Comparison of ENCODE assay signal across 8 cellular contexts in genomic region chr11:32173435-32173834, GRCh38.
DNase-seq lines count a peak whose midpoint lies in the region; ATAC-seq and TF ChIP-seq lines count a peak whose summit lies in the region.

No MANE protein-coding gene starts in this region.

- DNase-seq in 8988T (peak; percentile 33), OCI-M1 (lab: John Stamatoyannopoulos, UW) (peak; percentile 68), choroid plexus epithelial cell (ENCODE audit: low read depth) (peak; percentile 80), kidney tubule cell (ENCODE audit: low spot score) (peak; percentile 68)
- peak; percentile 14 for DNase-seq in stimulated activated CD4-positive, alpha-beta T cell treated with anti-CD3 and anti-CD28 coated beads, Interleukin-4, amount 100 ng/mL, for 24 hours

- no peak overlapping the region for H3K4me3 ChIP-seq in choroid plexus epithelial cell (ENCODE audit: low read depth, low read length)

- peak; percentile 59 for ATAC-seq in HG03378 (IDR thresholded peaks at IDR 0.05; ENCODE audit: unreplicated experiment)
- ATAC-seq in HG03521 (IDR thresholded peaks at IDR 0.05; ENCODE audit: unreplicated experiment) = no peak

- TF ChIP-seq CTCF in GM12873 (IDR thresholded peaks at IDR 0.05; ENCODE audit: insufficient read depth, low read depth, low read length, missing control alignments) (peak; percentile 69), choroid plexus epithelial cell (conservative IDR thresholded peaks at IDR 0.05; ENCODE audit: low read depth, low read length) (peak; percentile 87)

Comparison
In these comparisons a context has a peak if more than half of its experiments do, and no peak if none do; other contexts are left out.
1. DNase-seq: peak in every context shown above with its lines; median percentile 80 in choroid plexus epithelial cell; 68 in OCI-M1; 68 in kidney tubule cell; 33 in 8988T; 14 in stimulated activated CD4-positive, alpha-beta T cell treated with anti-CD3 and anti-CD28 coated beads, Interleukin-4, amount 100 ng/mL, for 24 hours.